ENCODE assay signal across 1 cellular context in genomic region chr5:44935262-44935661, GRCh38.
TF ChIP-seq lines count a peak whose summit lies in the region.

No MANE protein-coding gene starts in this region.

TF ChIP-seq in GM12878, 131 proteins besides CTCF, POLR2A, EP300 and RAD21 (continued from another document):
- TF ChIP-seq CUX1 (IDR thresholded peaks at IDR 0.05; ENCODE audit: insufficient replicate concordance, low read depth, low read length) (no peak), MEF2B (IDR thresholded peaks at IDR 0.05; ENCODE audit: partially characterized antibody, poor library complexity, severe bottlenecking) (no peak), ZBTB4 (CRISPR knock-in tag; IDR thresholded peaks at IDR 0.05) (no peak), SP1 (IDR thresholded peaks at IDR 0.05; ENCODE audit: low read depth, low read length) (no peak)
- TF ChIP-seq, protein P1, sequence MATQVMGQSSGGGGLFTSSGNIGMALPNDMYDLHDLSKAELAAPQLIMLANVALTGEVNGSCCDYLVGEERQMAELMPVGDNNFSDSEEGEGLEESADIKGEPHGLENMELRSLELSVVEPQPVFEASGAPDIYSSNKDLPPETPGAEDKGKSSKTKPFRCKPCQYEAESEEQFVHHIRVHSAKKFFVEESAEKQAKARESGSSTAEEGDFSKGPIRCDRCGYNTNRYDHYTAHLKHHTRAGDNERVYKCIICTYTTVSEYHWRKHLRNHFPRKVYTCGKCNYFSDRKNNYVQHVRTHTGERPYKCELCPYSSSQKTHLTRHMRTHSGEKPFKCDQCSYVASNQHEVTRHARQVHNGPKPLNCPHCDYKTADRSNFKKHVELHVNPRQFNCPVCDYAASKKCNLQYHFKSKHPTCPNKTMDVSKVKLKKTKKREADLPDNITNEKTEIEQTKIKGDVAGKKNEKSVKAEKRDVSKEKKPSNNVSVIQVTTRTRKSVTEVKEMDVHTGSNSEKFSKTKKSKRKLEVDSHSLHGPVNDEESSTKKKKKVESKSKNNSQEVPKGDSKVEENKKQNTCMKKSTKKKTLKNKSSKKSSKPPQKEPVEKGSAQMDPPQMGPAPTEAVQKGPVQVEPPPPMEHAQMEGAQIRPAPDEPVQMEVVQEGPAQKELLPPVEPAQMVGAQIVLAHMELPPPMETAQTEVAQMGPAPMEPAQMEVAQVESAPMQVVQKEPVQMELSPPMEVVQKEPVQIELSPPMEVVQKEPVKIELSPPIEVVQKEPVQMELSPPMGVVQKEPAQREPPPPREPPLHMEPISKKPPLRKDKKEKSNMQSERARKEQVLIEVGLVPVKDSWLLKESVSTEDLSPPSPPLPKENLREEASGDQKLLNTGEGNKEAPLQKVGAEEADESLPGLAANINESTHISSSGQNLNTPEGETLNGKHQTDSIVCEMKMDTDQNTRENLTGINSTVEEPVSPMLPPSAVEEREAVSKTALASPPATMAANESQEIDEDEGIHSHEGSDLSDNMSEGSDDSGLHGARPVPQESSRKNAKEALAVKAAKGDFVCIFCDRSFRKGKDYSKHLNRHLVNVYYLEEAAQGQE (IDR thresholded peaks at IDR 0.05; ENCODE audit: low read depth, low read length): no peak
